In genomic region chr22:50271519-50271970, GRCh38 we compare ENCODE assay signal across 8 cellular contexts. TPM values are rescaled to one million over a fixed set of nuclear protein-coding genes. Genes with fewer than 3 reads are reported as not detected.
DNase-seq lines count a peak whose midpoint lies in the region; ATAC-seq and TF ChIP-seq lines count a peak whose summit lies in the region.

No MANE protein-coding gene starts in this region.

- no peak for TF ChIP-seq CTCF in testis (IDR thresholded peaks at IDR 0.05)

- H3K4me1 ChIP-seq in mesodermal cell (ENCODE audit: control insufficient read depth, insufficient read depth, low read length, poor library complexity, severe bottlenecking) = peaks cover 18% of the 10 kb centered on the region
- H3K4me1 ChIP-seq in testis = peaks cover 44% of the 10 kb centered on the region

- H3K4me1 Mint-ChIP-seq in activated CD4-positive, alpha-beta T cell treated with anti-CD3 and anti-CD28 coated beads for 36 hours = peaks cover 13% of the 10 kb centered on the region

- POLR2A ChIA-PET in activated CD4-positive, alpha-beta T cell treated with anti-CD3 and anti-CD28 coated beads for 36 hours (lab: Charles Lee) = no interaction called here

- WGBS in mesodermal cell (ENCODE audit: insufficient coverage in 2 of 2), 2 experiments = 0 to 1% methylated on average over 17 to 31 of the region's 45 CpGs
- WGBS in testis, 2 donors = 1 to 3% methylated on average over 15 of the region's 45 CpGs

- intact Hi-C loops in activated CD4-positive, alpha-beta T cell treated with anti-CD3 and anti-CD28 coated beads for 36 hours (cut with DNase I, micrococcal nuclease) = loop anchor here (2.0 kb wide), 5 partner anchors 27 to 357 kb away; partner anchors contain the start of genes ARSA (in 1 of the 2), CHKB (in 1 of the 2), PIM3 (in 1 of the 2) and SBF1 (in 1 of the 2)
- intact Hi-C loops in testis (cut with DNase I; ENCODE audit: low total_unique reads) = no loop called here

- no peaks in the 10 kb centered on the region for H3K36me3 Mint-ChIP-seq in activated CD4-positive, alpha-beta T cell treated with anti-CD3 and anti-CD28 coated beads for 36 hours (ENCODE audit: low read depth)

- H3K27me3 ChIP-seq in testis = no peaks in the 10 kb centered on the region

- DNase-seq in DMS 273 (lab: John Stamatoyannopoulos, UW; ENCODE audit: unreplicated experiment) (peak; percentile 86), DMS 273 treated with DMSO at 0.1 percent for 48 hours (lab: John Stamatoyannopoulos, UW) (no peak), NCI-H146 (lab: John Stamatoyannopoulos, UW) (peak; percentile 52), testis (peak; percentile 63)
- peak; percentile 77 for DNase-seq in activated CD4-positive, alpha-beta T cell treated with anti-CD3 and anti-CD28 coated beads for 36 hours
- DNase-seq in effector CD4-positive, alpha-beta T cell = peak; percentile 19

- CTCF ChIA-PET in activated CD4-positive, alpha-beta T cell treated with anti-CD3 and anti-CD28 coated beads for 36 hours (lab: Charles Lee) = interaction anchor here (1.5 to 1.6 kb wide), 2 partner anchors 19 to 349 kb away, joined by 6 read pairs; no protein-coding TSS in a partner anchor

- no peaks in the 10 kb centered on the region for H3K9me3 Mint-ChIP-seq in activated CD4-positive, alpha-beta T cell treated with anti-CD3 and anti-CD28 coated beads for 36 hours (ENCODE audit: low read depth)

- H3K27ac ChIP-seq in mesodermal cell (ENCODE audit: low read depth, low read length, severe bottlenecking) (no peak overlapping the region), testis (no peak overlapping the region)

- H3K27ac Mint-ChIP-seq in activated CD4-positive, alpha-beta T cell treated with anti-CD3 and anti-CD28 coated beads for 36 hours = no peak overlapping the region

- no peak for TF ChIP-seq POLR2A in testis (IDR thresholded peaks at IDR 0.05)

- H3K4me3 ChIP-seq in mesodermal cell (ENCODE audit: extremely low read depth, insufficient read depth, low read length, poor library complexity, severe bottlenecking) = peak overlapping the region; percentile 26
- peak overlapping the region; percentile 8 to 46 for H3K4me3 ChIP-seq in testis

- ATAC-seq in activated CD4-positive, alpha-beta T cell treated with anti-CD3 and anti-CD28 coated beads for 36 hours = no peak
- no peak for ATAC-seq in HG03354 (IDR thresholded peaks at IDR 0.05; ENCODE audit: poor library complexity, severe bottlenecking, unreplicated experiment)

- H3K36me3 ChIP-seq in mesodermal cell (ENCODE audit: control insufficient read depth, insufficient read depth, low read length) (peaks cover 21% of the 10 kb centered on the region), testis (ENCODE audit: low read depth, missing control alignments) (no peaks in the 10 kb centered on the region)

- no peak overlapping the region for H3K4me3 Mint-ChIP-seq in activated CD4-positive, alpha-beta T cell treated with anti-CD3 and anti-CD28 coated beads for 36 hours

- H3K9me3 ChIP-seq in mesodermal cell (ENCODE audit: control insufficient read depth, low read length) (peaks cover 9% of the 10 kb centered on the region), testis (no peaks in the 10 kb centered on the region)

- H3K27me3 Mint-ChIP-seq in activated CD4-positive, alpha-beta T cell treated with anti-CD3 and anti-CD28 coated beads for 36 hours = peaks cover 4% of the 10 kb centered on the region

RNA-seq across cellular contexts. Expression of gene MAPK11, which starts 1.4 kb away (rescaled TPM):
- total RNA-seq in activated CD4-positive, alpha-beta T cell treated with anti-CD3 and anti-CD28 coated beads for 36 hours = 10 to 100 TPM; 11.6 to 13.6 TPM
- polyA plus RNA-seq in mesodermal cell (2013, experiment 1 of 2) = 13.3 TPM
- 7.2 TPM for polyA plus RNA-seq in mesodermal cell (2013, experiment 2 of 2)
- 10 to 100 TPM in 1 of 2 donors, 1 to 10 TPM in 1; 8.3 to 10.7 TPM for total RNA-seq in testis
- 6.4 TPM for polyA plus RNA-seq in testis (ENCODE audit: insufficient read depth, low read depth, low replicate concordance)

RNA-seq across cellular contexts. Expression of gene MAPK12, which starts 10.1 kb away (rescaled TPM):
- total RNA-seq in activated CD4-positive, alpha-beta T cell treated with anti-CD3 and anti-CD28 coated beads for 36 hours = 1 to 10 TPM; 5.4 to 8.1 TPM
- polyA plus RNA-seq in mesodermal cell (2013, experiment 1 of 2) = 26.1 TPM
- polyA plus RNA-seq in mesodermal cell (2013, experiment 2 of 2) = 25.9 TPM
- total RNA-seq in testis = 10 to 100 TPM; 22.3 to 25.1 TPM
- 9.1 TPM for polyA plus RNA-seq in testis (ENCODE audit: insufficient read depth, low read depth, low replicate concordance)

RNA-seq across cellular contexts. Expression of gene HDAC10, which starts 20.5 kb away (rescaled TPM):
- 10 to 100 TPM; 33.5 to 41.5 TPM for total RNA-seq in activated CD4-positive, alpha-beta T cell treated with anti-CD3 and anti-CD28 coated beads for 36 hours
- polyA plus RNA-seq in mesodermal cell (2013, experiment 1 of 2) = 28.0 TPM
- 22.6 TPM for polyA plus RNA-seq in mesodermal cell (2013, experiment 2 of 2)
- total RNA-seq in testis = 10 to 100 TPM; 32.1 to 33.1 TPM
- polyA plus RNA-seq in testis (ENCODE audit: insufficient read depth, low read depth, low replicate concordance) = 13.5 TPM

RNA-seq across cellular contexts. Expression of gene TUBGCP6, which starts 26.7 kb away (rescaled TPM):
- total RNA-seq in activated CD4-positive, alpha-beta T cell treated with anti-CD3 and anti-CD28 coated beads for 36 hours = 10 to 100 TPM; 42.2 to 49.2 TPM
- polyA plus RNA-seq in mesodermal cell (2013, experiment 1 of 2) = 27.6 TPM
- polyA plus RNA-seq in mesodermal cell (2013, experiment 2 of 2) = 24.6 TPM
- total RNA-seq in testis = 100 to 1,000 TPM; 136 to 143 TPM
- polyA plus RNA-seq in testis (ENCODE audit: insufficient read depth, low read depth, low replicate concordance) = 40.2 TPM

RNA-seq across cellular contexts. Expression of gene PLXNB2, which starts 35.9 kb away (rescaled TPM):
- total RNA-seq in activated CD4-positive, alpha-beta T cell treated with anti-CD3 and anti-CD28 coated beads for 36 hours = 1 to 10 TPM; 5.5 to 6.3 TPM
- 108 TPM for polyA plus RNA-seq in mesodermal cell (2013, experiment 1 of 2)
- polyA plus RNA-seq in mesodermal cell (2013, experiment 2 of 2) = 92.5 TPM
- 100 to 1,000 TPM; 219 to 243 TPM for total RNA-seq in testis
- 98.0 TPM for polyA plus RNA-seq in testis (ENCODE audit: insufficient read depth, low read depth, low replicate concordance)
